25 cellular contexts compared by ENCODE assay signal in genomic region chr18:79815657-79816056, GRCh38. TPM values are rescaled to one million over a fixed set of nuclear protein-coding genes. Genes with fewer than 3 reads are reported as not detected.
"Had no signal": no experiment of that assay in that cellular context is flagged by ENCODE, and none has a peak within 500 bp of the region (broad histone marks: within the 10 kb centered on the region; RNA-seq: fewer than 3 reads in every experiment).

No MANE protein-coding gene starts in this region.

- H3K27ac ChIP-seq: RWPE1 had no signal

- H3K9me2 ChIP-seq: SK-N-SH had no signal

- DNase-seq: IMR-90, Kasumi-1, KG1, MM.1S, NCI-H1092 treated with DMSO at 0.1 percent for 48 hours, NCI-H1436, NCI-H187, NCI-H2029, NCI-H2081 treated with DMSO at 0.1 percent for 48 hours, NCI-H2171, NCI-H226, NCI-H446, NCI-H510A, NCI-H524 treated with DMSO at 0.1 percent for 48 hours, NCI-H69, NCI-H774, SHP77, SK-N-SH, SW 1271 had no signal

- H3K4me2 ChIP-seq: SK-N-SH had no signal

- H3K9ac ChIP-seq: SK-N-SH had no signal

- H3K9me3 ChIP-seq: SK-N-SH had no signal

- ATAC-seq: HepG2, Panc1 had no signal

RNA-seq across cellular contexts. Expression of gene KCNG2, which starts 17.9 kb away (rescaled TPM):
- total RNA-seq: HepG2, HT1080, IMR-90, M059J, SK-MEL-5 had no signal
- polyA plus RNA-seq: HepG2, IMR-90, SK-N-SH had no signal
